Comparison of ENCODE assay signal across 21 cellular contexts in the genomic region with DNA sequence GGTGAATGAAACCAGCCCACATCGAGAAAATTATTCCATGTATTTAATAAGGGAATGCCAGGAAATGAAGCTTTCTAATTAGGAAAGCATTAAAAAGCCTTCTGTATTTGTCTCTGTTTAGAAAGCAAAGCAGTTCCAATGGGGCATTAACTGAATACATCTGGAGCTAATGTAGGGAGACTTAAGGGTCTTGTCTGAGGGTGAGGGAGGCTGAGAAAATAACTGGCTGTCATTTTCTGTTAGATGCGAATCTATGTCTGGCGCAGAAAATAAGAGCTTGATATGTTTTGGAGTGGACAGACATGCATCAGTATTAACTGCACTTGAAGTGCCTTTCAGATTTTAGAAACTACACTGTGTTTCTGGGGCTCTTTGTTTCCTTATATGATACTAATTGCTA.
DNase-seq lines count a peak whose midpoint lies in the region; ATAC-seq and TF ChIP-seq lines count a peak whose summit lies in the region.
"Had no signal": no experiment of that assay in that cellular context is flagged by ENCODE, and none has a peak within 500 bp of the region (broad histone marks: within the 10 kb centered on the region; RNA-seq: fewer than 3 reads in every experiment).

No MANE protein-coding gene starts in this region.

- H3K4me2 ChIP-seq in GM23248 (ENCODE audit: unreplicated experiment) (peak overlapping the region; percentile 76), hepatocyte (peak overlapping the region; percentile 2)
- H3K4me2 ChIP-seq: GM23338 had no signal

- H3K9ac ChIP-seq in GM23248, result no peak overlapping the region
- peak overlapping the region in 2 of 3 donors; percentile 52 to 62 for H3K9ac ChIP-seq in skeletal muscle tissue (ENCODE audit: low read depth in 1 of 3, low read length in 3 of 3)

- no peaks in the 10 kb centered on the region for H3K27me3 Mint-ChIP-seq in T-helper 17 cell
- H3K27me3 Mint-ChIP-seq: activated naive CD4-positive, alpha-beta T cell treated with anti-CD3 and anti-CD28 coated beads, Interleukin-2, amount 10 ng/mL, durations not matched to agents 7 days and 5 days had no signal

- H3K27me3 ChIP-seq in GM23248 (replicated peaks; ENCODE audit: insufficient read depth) (no peaks in the 10 kb centered on the region), hepatocyte (no peaks in the 10 kb centered on the region), skeletal muscle tissue (ENCODE audit: control insufficient read depth in 3 of 3, insufficient read depth in 3 of 3, low read length in 3 of 3) (no peaks in the 10 kb centered on the region)
- H3K27me3 ChIP-seq: Peyer's patch, testis had no signal

- DNase-seq in GM23248 (no peak), T-helper 17 cell (no peak), hepatocyte (ENCODE audit: low spot score) (no peak), KG1 (lab: John Stamatoyannopoulos, UW) (no peak)
- DNase-seq: activated CD4-positive, alpha-beta T cell treated with anti-CD3 and anti-CD28 coated beads, Interleukin-2, amount 50 U/mL, for 4 hours; activated naive CD4-positive, alpha-beta T cell treated with anti-CD3 and anti-CD28 coated beads, Interleukin-2, amount 10 ng/mL, durations not matched to agents 7 days and 5 days; activated T-cell treated with anti-CD3 and anti-CD28 coated beads, Interleukin-2, amount 50 U/mL, for 1 hour; AML-193; kidney glomerular epithelial cell; mucosa of descending colon; NCI-H2081; NCI-H526 treated with DMSO at 0.1 percent for 48 hours; Peyer's patch; stimulated activated CD4-positive, alpha-beta T cell treated with anti-CD3 and anti-CD28 coated beads, Interleukin-4, amount 100 ng/mL, for 4 hours; stimulated activated CD8-positive, alpha-beta memory T cell treated with anti-CD3 and anti-CD28 coated beads, Interleukin-4, amount 100 ng/mL, for 48 hours; testis had no signal

- H3K27ac ChIP-seq in GM23248 (no peak overlapping the region; the same call in 1 of the 2 replicates), hepatocyte (peak overlapping the region; percentile 58), skeletal muscle tissue (ENCODE audit: low read depth, low read length) (peak overlapping the region; percentile 90)

- H3K4me1 Mint-ChIP-seq in T-helper 17 cell, result peaks cover 35% of the 10 kb centered on the region

- H3K27ac Mint-ChIP-seq in T-helper 17 cell, result peak overlapping the region; percentile 77
- H3K27ac Mint-ChIP-seq: activated naive CD4-positive, alpha-beta T cell treated with anti-CD3 and anti-CD28 coated beads, Interleukin-2, amount 10 ng/mL, durations not matched to agents 7 days and 5 days; GM23338 had no signal

- in situ Hi-C loops in GM23248 (cut with MboI), result no loop called here

- H3K36me3 ChIP-seq in GM23248 (ENCODE audit: low read depth), result no peaks in the 10 kb centered on the region
- H3K36me3 ChIP-seq in hepatocyte (replicated peaks; ENCODE audit: insufficient read depth, low read depth), result no peaks in the 10 kb centered on the region
- peaks cover 9 to 18% (median 10%) of the 10 kb centered on the region in 3 donors for H3K36me3 ChIP-seq in skeletal muscle tissue (ENCODE audit: control insufficient read depth in 3 of 3, insufficient read depth in 3 of 3, low read length in 3 of 3)

- H3K9me3 ChIP-seq in GM23248 (ENCODE audit: low read depth) (no peaks in the 10 kb centered on the region), T-helper 17 cell (ENCODE audit: control insufficient read depth, low read length, poor library complexity, severe bottlenecking) (no peaks in the 10 kb centered on the region), hepatocyte (ENCODE audit: low read depth) (no peaks in the 10 kb centered on the region), skeletal muscle tissue (ENCODE audit: control insufficient read depth in 3 of 3, low read length in 3 of 3) (no peaks in the 10 kb centered on the region)
- H3K9me3 ChIP-seq: mucosa of descending colon, Peyer's patch, testis had no signal

- no peak for ATAC-seq in T-helper 17 cell
- ATAC-seq in GM19351 (IDR thresholded peaks at IDR 0.05; ENCODE audit: unreplicated experiment), result no peak
- no peak for ATAC-seq in HG02571 (IDR thresholded peaks at IDR 0.05; ENCODE audit: unreplicated experiment)
- no peak for ATAC-seq in HG02642 (IDR thresholded peaks at IDR 0.05; ENCODE audit: poor library complexity, unreplicated experiment)
- ATAC-seq: GM23338, mucosa of descending colon had no signal

- WGBS in GM23248 (ENCODE audit: low coverage in 1 of 2, low lambda C conversion rate in 2 of 2, missing lambda C conversion rate in 2 of 2), 2 experiments, result 59 to 65% methylated on average over 3 of the region's 3 CpGs
- 63% methylated on average over 3 of the region's 3 CpGs for WGBS in hepatocyte (ENCODE audit: low lambda C conversion rate, missing lambda C conversion rate)

- H4K20me1 ChIP-seq in GM23248 (ENCODE audit: insufficient read depth) (no peaks in the 10 kb centered on the region), hepatocyte (ENCODE audit: insufficient read depth, poor library complexity, severe bottlenecking) (no peaks in the 10 kb centered on the region)

- H3K79me2 ChIP-seq in GM23248 (ENCODE audit: insufficient read depth), result no peaks in the 10 kb centered on the region; the same call in 1 of the 2 replicates
- peaks cover 28% of the 10 kb centered on the region for H3K79me2 ChIP-seq in hepatocyte

- peaks cover 11% of the 10 kb centered on the region for H3K36me3 Mint-ChIP-seq in T-helper 17 cell (ENCODE audit: low read depth)

- H2AFZ ChIP-seq in GM23248 (no peak overlapping the region), hepatocyte (no peak overlapping the region)
- H2AFZ ChIP-seq: GM23338 had no signal

- H3K4me3 Mint-ChIP-seq in T-helper 17 cell, result no peak overlapping the region
- H3K4me3 Mint-ChIP-seq: activated naive CD4-positive, alpha-beta T cell treated with anti-CD3 and anti-CD28 coated beads, Interleukin-2, amount 10 ng/mL, durations not matched to agents 7 days and 5 days; GM23338 had no signal

- H3F3A ChIP-seq in GM23248 (ENCODE audit: insufficient read depth), result peaks cover 36% of the 10 kb centered on the region

- peaks cover 26% of the 10 kb centered on the region for H3K4me1 ChIP-seq in GM23248 (ENCODE audit: insufficient read depth)
- peaks cover 39% of the 10 kb centered on the region for H3K4me1 ChIP-seq in hepatocyte (ENCODE audit: insufficient read depth)
- H3K4me1 ChIP-seq in skeletal muscle tissue (ENCODE audit: control insufficient read depth in 3 of 3, insufficient read depth in 3 of 3, low read length in 3 of 3), result peaks cover 26 to 38% (median 31%) of the 10 kb centered on the region in 3 donors
- H3K4me1 ChIP-seq: testis had no signal

- H3K9me2 ChIP-seq in GM23248 (ENCODE audit: insufficient read depth) (no peaks in the 10 kb centered on the region), hepatocyte (replicated peaks; ENCODE audit: insufficient read depth) (no peaks in the 10 kb centered on the region)

- H3K4me3 ChIP-seq in GM23248, result no peak overlapping the region
- no peak overlapping the region for H3K4me3 ChIP-seq in hepatocyte
- H3K4me3 ChIP-seq in skeletal muscle tissue (ENCODE audit: low read length in 3 of 3), result peak overlapping the region in 1 of 3 donors; percentile 53
- H3K4me3 ChIP-seq: GM23338, mucosa of descending colon, Peyer's patch, testis had no signal

- no peak for TF ChIP-seq CTCF in hepatocyte (IDR thresholded peaks at IDR 0.05; ENCODE audit: poor library complexity)
